9 cellular contexts compared by ENCODE assay signal in the genomic region with DNA sequence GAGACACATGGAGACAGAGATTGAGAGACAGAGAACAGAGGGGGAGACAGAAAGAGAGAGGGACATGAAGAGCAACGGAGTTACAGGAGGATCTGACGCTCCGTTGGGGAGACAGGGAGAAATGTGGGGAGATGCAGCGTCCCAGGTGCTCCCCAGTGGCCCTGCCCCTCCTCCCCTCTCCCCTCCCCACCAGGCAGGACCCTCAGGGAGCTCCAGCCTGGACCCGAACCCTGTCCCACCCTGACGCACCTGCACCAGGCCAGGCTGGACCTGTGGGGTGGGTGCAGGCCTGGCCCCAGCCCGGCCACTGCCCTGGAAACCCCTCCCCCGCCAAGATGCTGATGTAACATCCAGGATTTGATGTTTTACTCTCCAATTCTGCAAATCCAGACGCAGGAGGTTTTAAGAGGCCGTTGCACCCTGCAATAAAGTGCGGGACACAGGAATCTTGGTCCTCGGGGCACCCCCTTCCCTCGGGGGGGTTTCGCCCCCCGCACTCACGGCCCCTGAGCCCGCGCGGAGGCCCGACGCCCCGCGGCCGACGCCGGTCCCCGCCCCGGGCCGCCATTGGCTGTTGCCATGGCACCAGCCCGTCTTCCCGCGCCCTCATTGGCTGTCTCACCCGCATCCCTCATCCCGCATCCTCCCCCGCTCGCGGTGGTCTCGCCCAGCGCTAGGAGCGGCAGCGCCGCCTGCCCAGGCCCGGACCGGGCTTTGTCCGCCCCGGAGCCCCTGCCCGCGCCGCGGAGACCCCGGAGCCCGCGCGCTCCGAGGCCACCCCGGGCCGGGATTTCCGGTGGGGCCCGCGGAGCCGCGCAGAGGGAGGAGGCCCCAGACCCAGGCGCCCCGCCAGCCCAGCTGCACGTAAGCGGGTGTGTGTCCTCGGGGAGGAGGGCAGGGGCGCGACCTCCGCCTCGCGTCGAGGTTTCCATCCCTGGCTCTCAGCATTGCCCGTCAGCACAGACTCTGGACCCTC. TPM values are rescaled to one million over a fixed set of nuclear protein-coding genes. Genes with fewer than 3 reads are reported as not detected.
DNase-seq lines count a peak whose midpoint lies in the region; ATAC-seq and TF ChIP-seq lines count a peak whose summit lies in the region.
"Had no signal": no experiment of that assay in that cellular context is flagged by ENCODE, and none has a peak within 500 bp of the region (broad histone marks: within the 10 kb centered on the region; RNA-seq: fewer than 3 reads in every experiment).

A gene with protein sequence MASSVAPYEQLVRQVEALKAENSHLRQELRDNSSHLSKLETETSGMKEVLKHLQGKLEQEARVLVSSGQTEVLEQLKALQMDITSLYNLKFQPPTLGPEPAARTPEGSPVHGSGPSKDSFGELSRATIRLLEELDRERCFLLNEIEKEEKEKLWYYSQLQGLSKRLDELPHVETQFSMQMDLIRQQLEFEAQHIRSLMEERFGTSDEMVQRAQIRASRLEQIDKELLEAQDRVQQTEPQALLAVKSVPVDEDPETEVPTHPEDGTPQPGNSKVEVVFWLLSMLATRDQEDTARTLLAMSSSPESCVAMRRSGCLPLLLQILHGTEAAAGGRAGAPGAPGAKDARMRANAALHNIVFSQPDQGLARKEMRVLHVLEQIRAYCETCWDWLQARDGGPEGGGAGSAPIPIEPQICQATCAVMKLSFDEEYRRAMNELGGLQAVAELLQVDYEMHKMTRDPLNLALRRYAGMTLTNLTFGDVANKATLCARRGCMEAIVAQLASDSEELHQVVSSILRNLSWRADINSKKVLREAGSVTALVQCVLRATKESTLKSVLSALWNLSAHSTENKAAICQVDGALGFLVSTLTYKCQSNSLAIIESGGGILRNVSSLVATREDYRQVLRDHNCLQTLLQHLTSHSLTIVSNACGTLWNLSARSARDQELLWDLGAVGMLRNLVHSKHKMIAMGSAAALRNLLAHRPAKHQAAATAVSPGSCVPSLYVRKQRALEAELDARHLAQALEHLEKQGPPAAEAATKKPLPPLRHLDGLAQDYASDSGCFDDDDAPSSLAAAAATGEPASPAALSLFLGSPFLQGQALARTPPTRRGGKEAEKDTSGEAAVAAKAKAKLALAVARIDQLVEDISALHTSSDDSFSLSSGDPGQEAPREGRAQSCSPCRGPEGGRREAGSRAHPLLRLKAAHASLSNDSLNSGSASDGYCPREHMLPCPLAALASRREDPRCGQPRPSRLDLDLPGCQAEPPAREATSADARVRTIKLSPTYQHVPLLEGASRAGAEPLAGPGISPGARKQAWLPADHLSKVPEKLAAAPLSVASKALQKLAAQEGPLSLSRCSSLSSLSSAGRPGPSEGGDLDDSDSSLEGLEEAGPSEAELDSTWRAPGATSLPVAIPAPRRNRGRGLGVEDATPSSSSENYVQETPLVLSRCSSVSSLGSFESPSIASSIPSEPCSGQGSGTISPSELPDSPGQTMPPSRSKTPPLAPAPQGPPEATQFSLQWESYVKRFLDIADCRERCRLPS (N-terminal part only) (plus strand): TSS at position 655 of the 976 bp plus-strand sequence. CDS start 2,881 bp downstream, outside the sequence.

- no peaks in the 10 kb centered on the region for H3K36me3 ChIP-seq in ectodermal cell (ENCODE audit: control insufficient read depth, insufficient read depth, low read length)
- no peaks in the 10 kb centered on the region for H3K36me3 ChIP-seq in smooth muscle cell (ENCODE audit: low read depth)
- no peaks in the 10 kb centered on the region for H3K36me3 ChIP-seq in psoas muscle (ENCODE audit: insufficient read depth in 1 of 2, low read depth in 1 of 2)

- H3F3A ChIP-seq in smooth muscle cell (ENCODE audit: low read depth) = no peaks in the 10 kb centered on the region

- ATAC-seq in activated CD4-positive, CD25-positive, alpha-beta regulatory T cell treated with anti-CD3 and anti-CD28 coated beads, Interleukin-2, amount 50 U/mL, for 24 hours = peak; percentile 22 to 30
- ATAC-seq in GM19023 (IDR thresholded peaks at IDR 0.05; ENCODE audit: unreplicated experiment) = no peak
- no peak for ATAC-seq in psoas muscle

- no peak for TF ChIP-seq CTCF in smooth muscle cell (IDR thresholded peaks at IDR 0.05; ENCODE audit: borderline replicate concordance, insufficient read depth, poor library complexity, severe bottlenecking)
- TF ChIP-seq CTCF in psoas muscle (IDR thresholded peaks at IDR 0.05) = no peak

- peak within 1 kb of the TSS; percentile 39 for H3K4me2 ChIP-seq in smooth muscle cell

- no peak for DNase-seq in activated CD4-positive, CD25-positive, alpha-beta regulatory T cell treated with anti-CD3 and anti-CD28 coated beads, Interleukin-2, amount 50 U/mL, for 72 hours
- peak; percentile 57 for DNase-seq in NCI-H345 treated with DMSO at 0.1 percent for 48 hours (lab: John Stamatoyannopoulos, UW; ENCODE audit: unreplicated experiment)
- no peak for DNase-seq in smooth muscle cell (lab: John Stamatoyannopoulos, UW; ENCODE audit: unreplicated experiment)
- no peak for DNase-seq in kidney glomerular epithelial cell (lab: John Stamatoyannopoulos, UW)
- DNase-seq in psoas muscle = no peak
- DNase-seq: stimulated activated CD4-positive, alpha-beta T cell treated with anti-CD3 and anti-CD28 coated beads, Interleukin-1b, Interleukin-23, amount 100 ng/mL, for 48 hours had no signal

- H3K79me2 ChIP-seq in smooth muscle cell (ENCODE audit: low read depth) = no peaks in the 10 kb centered on the region

- intact Hi-C loops in psoas muscle (cut with DNase I) = loop anchor here in 1 of 2 donors (5.0 to 10.0 kb wide), 2 partner anchors 132 to 165 kb away; a partner anchor contains a TSS

- peak within 1 kb of the TSS; percentile 30 for H3K4me3 ChIP-seq in ectodermal cell (ENCODE audit: insufficient read depth, low read depth, low read length)
- no peak within 1 kb of the TSS for H3K4me3 ChIP-seq in smooth muscle cell
- no peak within 1 kb of the TSS for H3K4me3 ChIP-seq in psoas muscle

- no peak within 1 kb of the TSS for H2AFZ ChIP-seq in smooth muscle cell (ENCODE audit: low read depth)

- peaks cover 96% of the 10 kb centered on the region for H3K27me3 ChIP-seq in ectodermal cell (ENCODE audit: control insufficient read depth, insufficient read depth, low read length, poor library complexity, severe bottlenecking)
- H3K27me3 ChIP-seq in smooth muscle cell (ENCODE audit: low read depth) = peaks cover 92% of the 10 kb centered on the region
- H3K27me3 ChIP-seq in psoas muscle (ENCODE audit: insufficient read depth in 3 of 3, low read length in 2 of 3) = peaks cover 0 to 91% (median 63%) of the 10 kb centered on the region in 3 donors

- peaks cover 25% of the 10 kb centered on the region for H3K4me1 ChIP-seq in ectodermal cell (ENCODE audit: control insufficient read depth, insufficient read depth, low read length)
- peaks cover 19% of the 10 kb centered on the region for H3K4me1 ChIP-seq in smooth muscle cell (ENCODE audit: low read depth)
- no peaks in the 10 kb centered on the region for H3K4me1 ChIP-seq in psoas muscle

- peaks cover 25% of the 10 kb centered on the region for H4K20me1 ChIP-seq in smooth muscle cell (ENCODE audit: low read depth)

- H3K9me3 ChIP-seq in ectodermal cell (ENCODE audit: control insufficient read depth, low read length) = no peaks in the 10 kb centered on the region
- no peaks in the 10 kb centered on the region for H3K9me3 ChIP-seq in smooth muscle cell (replicated peaks; ENCODE audit: low read depth)
- no peaks in the 10 kb centered on the region for H3K9me3 ChIP-seq in psoas muscle

- 10% methylated on average over 74 of the region's 74 CpGs for WGBS in ectodermal cell, 2 experiments
- 21% methylated on average over 27 of the region's 74 CpGs for WGBS in smooth muscle cell (ENCODE audit: low lambda C conversion rate)
- WGBS in psoas muscle, 3 donors = 2 to 3% (median 2%) methylated on average over 62 to 74 of the region's 74 CpGs

- no peak within 1 kb of the TSS for H3K9ac ChIP-seq in smooth muscle cell (ENCODE audit: low read depth)

- H3K27ac ChIP-seq in ectodermal cell (ENCODE audit: insufficient read depth, low read depth, low read length, poor library complexity, severe bottlenecking) (no peak within 1 kb of the TSS), smooth muscle cell (ENCODE audit: low read depth) (no peak within 1 kb of the TSS), psoas muscle (no peak within 1 kb of the TSS)

RNA-seq across cellular contexts. Expression of the gene that starts here (rescaled TPM):
- 4.2 TPM for polyA plus RNA-seq in ectodermal cell (2013, experiment 1 of 4)
- 5.4 TPM for polyA plus RNA-seq in ectodermal cell (2013, experiment 2 of 4)
- polyA plus RNA-seq in ectodermal cell (2013, experiment 3 of 4) = 6.8 TPM
- polyA plus RNA-seq in ectodermal cell (2013, experiment 4 of 4) = 7.3 TPM
- total RNA-seq in smooth muscle cell (0.09 and 0.18 TPM in 2 replicates), psoas muscle (under 1 TPM; 0.04 to 0.06 (median 0.05) TPM)
- polyA plus RNA-seq in smooth muscle cell (0.30 and 1.0 TPM in 2 replicates), psoas muscle (under 1 TPM in 2 of 3 donors, not detected in 1; 0.01 to 0.03 TPM)

Comparison
In these comparisons a context has a peak if more than half of its experiments do, and no peak if none do; other contexts are left out.
1. ATAC-seq: peak in activated CD4-positive, CD25-positive, alpha-beta regulatory T cell treated with anti-CD3 and anti-CD28 coated beads, Interleukin-2, amount 50 U/mL, for 24 hours (2 of 2); none in GM19023 (single experiment) and psoas muscle (0 of 4).